Comparison of ENCODE assay signal across 26 cellular contexts in the genomic region with DNA sequence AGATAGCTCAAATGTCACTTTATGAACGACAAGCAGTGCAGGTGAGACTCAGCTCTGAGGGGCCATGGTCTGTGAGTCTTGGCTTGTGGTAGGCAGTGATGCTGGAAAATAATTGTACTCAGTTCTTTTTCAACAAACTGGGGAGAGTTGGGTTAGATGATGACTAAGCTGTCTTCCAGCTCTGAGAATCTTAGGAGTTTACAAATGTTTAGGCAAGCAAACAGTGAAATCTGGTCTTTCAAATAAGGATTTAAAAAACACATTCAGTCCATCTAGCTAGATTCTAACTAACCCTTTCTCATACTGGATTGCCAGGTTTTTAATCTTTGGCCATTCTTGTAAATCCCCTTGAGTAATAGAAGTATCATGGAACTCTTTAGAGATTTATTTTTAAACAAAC. TPM values are rescaled to one million over a fixed set of nuclear protein-coding genes. Genes with fewer than 3 reads are reported as not detected.
A peak's percentile ranks its signal among the peaks of the same experiment; 100 is the strongest.
DNase-seq lines count a peak whose midpoint lies in the region; FAIRE-seq and TF ChIP-seq lines count a peak whose summit lies in the region.
"Had no signal": no experiment of that assay in that cellular context is flagged by ENCODE, and none has a peak within 500 bp of the region (broad histone marks: within the 10 kb centered on the region; RNA-seq: fewer than 3 reads in every experiment).

No MANE protein-coding gene starts in this region.

- H2AFZ ChIP-seq in H1 (ENCODE audit: low read length) = no peak overlapping the region

- peaks cover 36 to 82% of the 10 kb centered on the region in 2 experiments for H3K79me2 ChIP-seq in H1 (ENCODE audit: control insufficient read depth in 1 of 2, insufficient read depth in 2 of 2, low read length in 2 of 2)

- no peak for TF ChIP-seq EP300 in H1 (IDR thresholded peaks at IDR 0.05; ENCODE audit: borderline replicate concordance in 1 of 2, low read depth in 2 of 2, low read length in 2 of 2)

- FAIRE-seq in H1 (lab: Jason Lieb, UNC) (no peak), GM12891 (lab: Jason Lieb, UNC) (no peak)
- FAIRE-seq: G401.6, GM18507, GM19239, K562 had no signal

- no peak overlapping the region for H4K8ac ChIP-seq in H1 (ENCODE audit: extremely low read depth, insufficient read depth, low read length)

- H3K14ac ChIP-seq in H1 (ENCODE audit: insufficient read length) = no peak overlapping the region

- no peak overlapping the region for H2BK20ac ChIP-seq in H1 (ENCODE audit: low read length)

- no peak overlapping the region for H3K18ac ChIP-seq in H1 (ENCODE audit: extremely low read depth, low read length)

- no peak overlapping the region for H2BK5ac ChIP-seq in H1 (ENCODE audit: low read depth, low read length)

- no peak overlapping the region for H3K23ac ChIP-seq in H1 (ENCODE audit: insufficient read length)

- peaks cover 65% of the 10 kb centered on the region for H3K36me3 ChIP-seq in HUES6 (ENCODE audit: control insufficient read depth, insufficient read depth, low read length)
- H3K36me3 ChIP-seq in H1 (ENCODE audit: control insufficient read depth in 2 of 4, insufficient read depth in 4 of 4, low read length in 3 of 4) = peaks cover 22 to 70% (median 45%) of the 10 kb centered on the region in 4 experiments

- WGBS in H1 (ENCODE audit: extremely low coverage in 1 of 2, insufficient coverage in 1 of 2, insufficient read length in 1 of 2, insufficient replicate concordance in 2 of 2, low coverage in 1 of 2, low lambda C conversion rate in 2 of 2, missing lambda C conversion rate in 1 of 2), 2 experiments = 56% methylated on average over 1 of the region's 1 CpG; no CpG with 5 or more reads in 1 of the 2 experiments

- DNase-seq in AG08396 (ENCODE audit: low spot score) (peak; percentile 46), H1 (ENCODE audit: low read depth in 1 of 2, low spot score in 2 of 2) (no peak), iris pigment epithelial cell (ENCODE audit: low read depth) (peak; percentile 54), CD1c-positive myeloid dendritic cell (ENCODE audit: extremely low spot score) (no peak), amygdala (lab: John Stamatoyannopoulos, UW) (no peak), NAMALWA (ENCODE audit: low spot score) (no peak), GM12891 (ENCODE audit: insufficient read length, low spot score) (no peak)
- DNase-seq: ACHN; Calu3; CD8-positive, alpha-beta memory T cell; DMS153; HCEC 1CT; NCI-H1092 treated with DMSO at 0.1 percent for 48 hours; NCI-H1436 treated with DMSO at 0.1 percent for 48 hours; NCI-H2029; NCI-H2227 treated with DMSO at 0.1 percent for 48 hours; NCI-H510A; NK-92 treated with Interleukin-12 subunit alpha and Interleukin-12 subunit beta, amount 100 ng/mL, for 24 hours; SIG-M5 had no signal

- 0 out of 2 replicates have a peak, but pooled peaks cover 2% of the 10 kb centered on the region for H3K79me1 ChIP-seq in H1 (ENCODE audit: low read depth, low read length)

- POLR2A ChIA-PET in H1 (lab: Charles Lee; ENCODE audit: partially characterized antibody) = interaction anchor here (1.0 to 18.7 kb wide), 5 partner anchors 13 to 260 kb away, joined by 3 to 438 read pairs (median 3); a partner anchor contains a TSS

- H3K4me1 ChIP-seq in HUES6 (ENCODE audit: control insufficient read depth, insufficient read depth, low read length) = peaks cover 14% of the 10 kb centered on the region
- H3K4me1 ChIP-seq in H1 (replicated peaks in 1 of 4; ENCODE audit: control insufficient read depth in 3 of 4, insufficient read depth in 4 of 4, low read length in 3 of 4) = peaks cover 0 to 15% (median 6%) of the 10 kb centered on the region in 4 experiments; a peak in 4 of 7 replicates

- H2BK120ac ChIP-seq in H1 (replicated peaks; ENCODE audit: low read depth, low read length) = no peak overlapping the region

- H4K20me1 ChIP-seq in H1 (replicated peaks in 1 of 2; ENCODE audit: control insufficient read depth in 1 of 2, insufficient read depth in 2 of 2, low read length in 2 of 2) = peaks cover 15 to 26% of the 10 kb centered on the region in 2 experiments

- TF ChIP-seq CTCF in H1 (IDR thresholded peaks at IDR 0.05; ENCODE audit: control extremely low read depth in 1 of 3, insufficient read depth in 1 of 3, low read depth in 1 of 3, low read length in 3 of 3) = no peak

- no peak overlapping the region for H2BK15ac ChIP-seq in H1 (ENCODE audit: low read length)

- no peak for TF ChIP-seq POLR2A in H1 (IDR thresholded peaks at IDR 0.05; ENCODE audit: control extremely low read depth in 1 of 2, low read depth in 2 of 2, low read length in 2 of 2)
- no peak for TF ChIP-seq POLR2A in GM12891 (IDR thresholded peaks at IDR 0.05; ENCODE audit: low read depth, low read length)

- peaks cover 9% of the 10 kb centered on the region for H3K23me2 ChIP-seq in H1 (ENCODE audit: low read depth, low read length)

- no peak overlapping the region for H3K4ac ChIP-seq in H1 (replicated peaks; ENCODE audit: insufficient read length, low read depth, low read length)

- no peak overlapping the region for H3K56ac ChIP-seq in H1 (replicated peaks; ENCODE audit: insufficient read length, low read depth, low read length)

- TF ChIP-seq RAD21 in H1 (IDR thresholded peaks at IDR 0.05 in 1 of 2, conservative IDR thresholded peaks at IDR 0.05 in 1 of 2; ENCODE audit: low read depth in 2 of 2, low read length in 2 of 2) = no peak

- H3K9ac ChIP-seq in HUES6 (ENCODE audit: low read length) = no peak overlapping the region
- peak overlapping the region in 1 of 4 experiments; percentile 14; a peak in 1 of 7 replicates for H3K9ac ChIP-seq in H1 (replicated peaks in 1 of 4; ENCODE audit: extremely low read depth in 1 of 4, low read depth in 3 of 4, low read length in 3 of 4)
- H3K9ac ChIP-seq: BLaER1 treated with 17β-estradiol and CSF1 and Interleukin-3, amounts not matched to agents 10 nM and 100 nM had no signal

- H3K27me3 ChIP-seq in HUES6 (ENCODE audit: control insufficient read depth, insufficient read depth, low read length) (no peaks in the 10 kb centered on the region), H1 (replicated peaks in 1 of 4; ENCODE audit: control insufficient read depth in 3 of 4, extremely low read depth in 1 of 4, insufficient read depth in 3 of 4, low read length in 3 of 4) (no peaks in the 10 kb centered on the region)
- H3K27me3 ChIP-seq: BLaER1 treated with 17β-estradiol and CSF1 and Interleukin-3, amounts not matched to agents 10 nM and 100 nM had no signal

- no peak overlapping the region for H2BK12ac ChIP-seq in H1 (ENCODE audit: low read depth, low read length)

- no peak overlapping the region for H4K5ac ChIP-seq in H1 (ENCODE audit: insufficient read length, low read depth, low read length)

- H3K9me3 ChIP-seq in HUES6 (ENCODE audit: control insufficient read depth, insufficient read depth, low read depth, low read length) (no peaks in the 10 kb centered on the region), H1 (ENCODE audit: insufficient read depth in 2 of 2, low read depth in 1 of 2, low read length in 1 of 2) (no peaks in the 10 kb centered on the region)
- H3K9me3 ChIP-seq: BLaER1 treated with 17β-estradiol and CSF1 and Interleukin-3, amounts not matched to agents 10 nM and 100 nM had no signal

- H3K27ac ChIP-seq in HUES6 (ENCODE audit: low read depth, low read length) (no peak overlapping the region), H1 (ENCODE audit: low read depth, low read length) (no peak overlapping the region)
- H3K27ac ChIP-seq: 22Rv1; BLaER1 treated with 17β-estradiol and CSF1 and Interleukin-3, amounts not matched to agents 10 nM and 100 nM had no signal

- H2AK5ac ChIP-seq in H1 (ENCODE audit: low read depth, low read length) = no peak overlapping the region

- H4K91ac ChIP-seq in H1 (replicated peaks; ENCODE audit: insufficient read length, low read length) = no peak overlapping the region

- H3K4me2 ChIP-seq in H1 (ENCODE audit: insufficient read depth in 1 of 2, low read depth in 2 of 2, low read length in 2 of 2) = peak overlapping the region; percentile 76 to 92

- H3K4me3 ChIP-seq in HUES6 (ENCODE audit: low read depth, low read length) = peak overlapping the region; percentile 98; the same call in 1 of the 2 replicates
- H3K4me3 ChIP-seq in H1 (ENCODE audit: extremely low read depth in 1 of 4, insufficient read depth in 2 of 4, low read depth in 3 of 4, low read length in 4 of 4) = peak overlapping the region; percentile 91 to 99 (median 98); a peak in 5 of 8 replicates
- H3K4me3 ChIP-seq: BLaER1 treated with 17β-estradiol and CSF1 and Interleukin-3, amounts not matched to agents 10 nM and 100 nM; K562 had no signal

- CTCF ChIA-PET in H1 (lab: Charles Lee; ENCODE audit: partially characterized antibody) = interaction anchor here (1.3 to 3.1 kb wide), 3 partner anchors 27 to 92 kb away, joined by 3 to 11 read pairs (median 7); no protein-coding TSS in a partner anchor

TF ChIP-seq in H1, 55 proteins besides CTCF, POLR2A, EP300 and RAD21:
- TF ChIP-seq FOSL1 (IDR thresholded peaks at IDR 0.05; ENCODE audit: insufficient read depth, low read depth, low read length) (no peak), SIRT6 (IDR thresholded peaks at IDR 0.05; ENCODE audit: low read length) (no peak), BRCA1 (IDR thresholded peaks at IDR 0.05; ENCODE audit: low read depth, low read length) (no peak)

TF ChIP-seq in GM12891, 5 proteins besides CTCF, POLR2A, EP300 and RAD21 (continues in another document):
- TF ChIP-seq POLR2AphosphoS5 (IDR thresholded peaks at IDR 0.05; ENCODE audit: low read depth, low read length) = no peak
- no peak for TF ChIP-seq PAX5 (IDR thresholded peaks at IDR 0.05; ENCODE audit: insufficient read depth, low read length, severe bottlenecking)
- no peak for TF ChIP-seq TAF1 (IDR thresholded peaks at IDR 0.05; ENCODE audit: low read depth, low read length)

RNA-seq across cellular contexts. Expression of a gene that starts 3.4 kb away (rescaled TPM):
- total RNA-seq in H1 (2021; fragmentation: NEBNext Ultra II Directional; extraction: Animal tissue kit (Norgen Biotek cat#: 25700)) = 895 and 934 TPM in 2 replicates
- polyA plus RNA-seq in H1 (2011; rRNA removed) = 1,655 and 1,966 TPM in 2 replicates
- polyA plus RNA-seq in H1 (2011; cell fraction: cytosol; rRNA removed) = 1,167 TPM
- 4,031 TPM for polyA plus RNA-seq in H1 (2011; cell fraction: nucleus; rRNA removed)
- polyA plus RNA-seq in H1 (2012, experiment 1 of 2) = 523 to 757 TPM (median 649 TPM) in 4 replicates
- polyA plus RNA-seq in H1 (2012, experiment 2 of 2) = 232 TPM
- 1,106 TPM for polyA plus RNA-seq in H1 (2013, experiment 1 of 2)
- 1,034 TPM for polyA plus RNA-seq in H1 (2013, experiment 2 of 2)
- 658 and 938 TPM in 2 replicates for polyA minus RNA-seq in H1 (2011; rRNA and poly(A)+ RNA removed)
- 651 TPM for polyA minus RNA-seq in H1 (2011; cell fraction: cytosol; rRNA and poly(A)+ RNA removed)
- 450 TPM for polyA minus RNA-seq in H1 (2011; cell fraction: nucleus; rRNA and poly(A)+ RNA removed)
- 8.7 TPM for polyA plus RNA-seq in GM12891 (2012; ENCODE audit: low read depth, missing spikeins)

RNA-seq across cellular contexts. Expression of a gene that starts 31.7 kb away (rescaled TPM):
- total RNA-seq in H1 (2021; fragmentation: NEBNext Ultra II Directional; extraction: Animal tissue kit (Norgen Biotek cat#: 25700)) = 106 and 115 TPM in 2 replicates
- polyA plus RNA-seq in H1 (2011; rRNA removed) = 122 and 123 TPM in 2 replicates
- polyA plus RNA-seq in H1 (2011; cell fraction: cytosol; rRNA removed) = 89.1 TPM
- 78.4 TPM for polyA plus RNA-seq in H1 (2011; cell fraction: nucleus; rRNA removed)
- polyA plus RNA-seq in H1 (2012, experiment 1 of 2) = 141 to 194 TPM (median 160 TPM) in 4 replicates
- polyA plus RNA-seq in H1 (2012, experiment 2 of 2) = 69.2 TPM
- polyA plus RNA-seq in H1 (2013, experiment 1 of 2) = 128 TPM
- polyA plus RNA-seq in H1 (2013, experiment 2 of 2) = 150 TPM
- polyA minus RNA-seq in H1 (2011; rRNA and poly(A)+ RNA removed) = 223 and 232 TPM in 2 replicates
- 85.8 TPM for polyA minus RNA-seq in H1 (2011; cell fraction: cytosol; rRNA and poly(A)+ RNA removed)
- 65.6 TPM for polyA minus RNA-seq in H1 (2011; cell fraction: nucleus; rRNA and poly(A)+ RNA removed)
- polyA plus RNA-seq in GM12891 (2012; ENCODE audit: low read depth, missing spikeins) = 103 TPM

Comparison
In these comparisons a context has a peak if more than half of its experiments do, and no peak if none do; other contexts are left out.
1. DNase-seq: peak in AG08396 (single experiment) and iris pigment epithelial cell (single experiment); none in H1 (0 of 2), CD1c-positive myeloid dendritic cell (single experiment), amygdala (0 of 56), NAMALWA (single experiment) and GM12891 (single experiment).